Comparison of ENCODE assay signal across 1 cellular context in the genomic region with DNA sequence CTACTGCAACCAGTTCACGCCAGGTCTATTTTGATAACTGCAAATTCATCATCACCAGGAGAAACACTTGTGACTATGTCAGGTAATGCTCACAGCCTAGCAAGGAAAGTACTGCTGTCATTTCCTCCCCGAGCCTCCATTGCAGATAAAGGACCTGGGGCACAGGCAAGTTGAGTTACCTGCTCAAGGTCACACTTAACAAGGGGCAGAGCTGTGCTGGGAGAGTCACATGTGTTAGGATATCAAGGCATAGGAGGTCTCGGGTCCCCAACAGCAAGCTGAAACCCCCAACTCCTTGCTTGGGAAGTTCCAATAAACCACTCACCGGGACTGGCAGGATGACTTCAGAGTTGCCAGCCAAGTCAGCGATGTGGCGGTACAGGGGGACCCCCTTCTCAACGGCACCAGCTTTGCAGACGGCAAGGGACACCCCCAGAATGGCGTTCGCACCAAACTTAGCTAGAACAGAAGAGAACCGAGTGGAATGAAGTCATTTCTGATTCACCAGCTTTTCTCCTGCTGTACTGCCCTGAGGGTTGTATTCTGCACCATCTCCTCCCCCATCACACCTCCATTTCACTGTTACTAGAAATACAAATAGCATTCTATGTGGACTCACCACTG.
TF ChIP-seq lines count a peak whose summit lies in the region.

No MANE protein-coding gene starts in this region.

TF ChIP-seq in GM23338, 12 proteins besides CTCF, POLR2A, EP300 and RAD21 (continued from another document):
- TF ChIP-seq, protein P1, sequence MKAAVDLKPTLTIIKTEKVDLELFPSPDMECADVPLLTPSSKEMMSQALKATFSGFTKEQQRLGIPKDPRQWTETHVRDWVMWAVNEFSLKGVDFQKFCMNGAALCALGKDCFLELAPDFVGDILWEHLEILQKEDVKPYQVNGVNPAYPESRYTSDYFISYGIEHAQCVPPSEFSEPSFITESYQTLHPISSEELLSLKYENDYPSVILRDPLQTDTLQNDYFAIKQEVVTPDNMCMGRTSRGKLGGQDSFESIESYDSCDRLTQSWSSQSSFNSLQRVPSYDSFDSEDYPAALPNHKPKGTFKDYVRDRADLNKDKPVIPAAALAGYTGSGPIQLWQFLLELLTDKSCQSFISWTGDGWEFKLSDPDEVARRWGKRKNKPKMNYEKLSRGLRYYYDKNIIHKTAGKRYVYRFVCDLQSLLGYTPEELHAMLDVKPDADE (IDR thresholded peaks at IDR 0.05): no peak
- TF ChIP-seq, protein P2, sequence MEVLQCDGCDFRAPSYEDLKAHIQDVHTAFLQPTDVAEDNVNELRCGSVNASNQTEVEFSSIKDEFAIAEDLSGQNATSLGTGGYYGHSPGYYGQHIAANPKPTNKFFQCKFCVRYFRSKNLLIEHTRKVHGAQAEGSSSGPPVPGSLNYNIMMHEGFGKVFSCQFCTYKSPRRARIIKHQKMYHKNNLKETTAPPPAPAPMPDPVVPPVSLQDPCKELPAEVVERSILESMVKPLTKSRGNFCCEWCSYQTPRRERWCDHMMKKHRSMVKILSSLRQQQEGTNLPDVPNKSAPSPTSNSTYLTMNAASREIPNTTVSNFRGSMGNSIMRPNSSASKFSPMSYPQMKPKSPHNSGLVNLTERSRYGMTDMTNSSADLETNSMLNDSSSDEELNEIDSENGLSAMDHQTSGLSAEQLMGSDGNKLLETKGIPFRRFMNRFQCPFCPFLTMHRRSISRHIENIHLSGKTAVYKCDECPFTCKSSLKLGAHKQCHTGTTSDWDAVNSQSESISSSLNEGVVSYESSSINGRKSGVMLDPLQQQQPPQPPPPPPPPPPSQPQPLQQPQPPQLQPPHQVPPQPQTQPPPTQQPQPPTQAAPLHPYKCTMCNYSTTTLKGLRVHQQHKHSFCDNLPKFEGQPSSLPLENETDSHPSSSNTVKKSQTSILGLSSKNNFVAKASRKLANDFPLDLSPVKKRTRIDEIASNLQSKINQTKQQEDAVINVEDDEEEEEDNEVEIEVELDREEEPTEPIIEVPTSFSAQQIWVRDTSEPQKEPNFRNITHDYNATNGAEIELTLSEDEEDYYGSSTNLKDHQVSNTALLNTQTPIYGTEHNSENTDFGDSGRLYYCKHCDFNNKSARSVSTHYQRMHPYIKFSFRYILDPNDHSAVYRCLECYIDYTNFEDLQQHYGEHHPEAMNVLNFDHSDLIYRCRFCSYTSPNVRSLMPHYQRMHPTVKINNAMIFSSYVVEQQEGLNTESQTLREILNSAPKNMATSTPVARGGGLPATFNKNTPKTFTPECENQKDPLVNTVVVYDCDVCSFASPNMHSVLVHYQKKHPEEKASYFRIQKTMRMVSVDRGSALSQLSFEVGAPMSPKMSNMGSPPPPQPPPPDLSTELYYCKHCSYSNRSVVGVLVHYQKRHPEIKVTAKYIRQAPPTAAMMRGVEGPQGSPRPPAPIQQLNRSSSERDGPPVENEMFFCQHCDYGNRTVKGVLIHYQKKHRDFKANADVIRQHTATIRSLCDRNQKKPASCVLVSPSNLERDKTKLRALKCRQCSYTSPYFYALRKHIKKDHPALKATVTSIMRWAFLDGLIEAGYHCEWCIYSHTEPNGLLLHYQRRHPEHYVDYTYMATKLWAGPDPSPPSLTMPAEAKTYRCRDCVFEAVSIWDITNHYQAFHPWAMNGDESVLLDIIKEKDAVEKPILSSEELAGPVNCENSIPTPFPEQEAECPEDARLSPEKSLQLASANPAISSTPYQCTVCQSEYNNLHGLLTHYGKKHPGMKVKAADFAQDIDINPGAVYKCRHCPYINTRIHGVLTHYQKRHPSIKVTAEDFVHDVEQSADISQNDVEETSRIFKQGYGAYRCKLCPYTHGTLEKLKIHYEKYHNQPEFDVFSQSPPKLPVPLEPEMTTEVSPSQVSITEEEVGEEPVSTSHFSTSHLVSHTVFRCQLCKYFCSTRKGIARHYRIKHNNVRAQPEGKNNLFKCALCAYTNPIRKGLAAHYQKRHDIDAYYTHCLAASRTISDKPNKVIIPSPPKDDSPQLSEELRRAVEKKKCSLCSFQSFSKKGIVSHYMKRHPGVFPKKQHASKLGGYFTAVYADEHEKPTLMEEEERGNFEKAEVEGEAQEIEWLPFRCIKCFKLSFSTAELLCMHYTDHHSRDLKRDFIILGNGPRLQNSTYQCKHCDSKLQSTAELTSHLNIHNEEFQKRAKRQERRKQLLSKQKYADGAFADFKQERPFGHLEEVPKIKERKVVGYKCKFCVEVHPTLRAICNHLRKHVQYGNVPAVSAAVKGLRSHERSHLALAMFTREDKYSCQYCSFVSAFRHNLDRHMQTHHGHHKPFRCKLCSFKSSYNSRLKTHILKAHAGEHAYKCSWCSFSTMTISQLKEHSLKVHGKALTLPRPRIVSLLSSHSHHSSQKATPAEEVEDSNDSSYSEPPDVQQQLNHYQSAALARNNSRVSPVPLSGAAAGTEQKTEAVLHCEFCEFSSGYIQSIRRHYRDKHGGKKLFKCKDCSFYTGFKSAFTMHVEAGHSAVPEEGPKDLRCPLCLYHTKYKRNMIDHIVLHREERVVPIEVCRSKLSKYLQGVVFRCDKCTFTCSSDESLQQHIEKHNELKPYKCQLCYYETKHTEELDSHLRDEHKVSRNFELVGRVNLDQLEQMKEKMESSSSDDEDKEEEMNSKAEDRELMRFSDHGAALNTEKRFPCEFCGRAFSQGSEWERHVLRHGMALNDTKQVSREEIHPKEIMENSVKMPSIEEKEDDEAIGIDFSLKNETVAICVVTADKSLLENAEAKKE (CRISPR knock-in tag; IDR thresholded peaks at IDR 0.05): no peak
- TF ChIP-seq ZNF331 (CRISPR knock-in tag; IDR thresholded peaks at IDR 0.05; ENCODE audit: low read depth) (no peak), JUNB (IDR thresholded peaks at IDR 0.05; ENCODE audit: unreplicated experiment) (no peak)
TF ChIP-seq in GM23338: peak in this region for 0.
